ENCODE assay signal across 1 cellular context in the genomic region with DNA sequence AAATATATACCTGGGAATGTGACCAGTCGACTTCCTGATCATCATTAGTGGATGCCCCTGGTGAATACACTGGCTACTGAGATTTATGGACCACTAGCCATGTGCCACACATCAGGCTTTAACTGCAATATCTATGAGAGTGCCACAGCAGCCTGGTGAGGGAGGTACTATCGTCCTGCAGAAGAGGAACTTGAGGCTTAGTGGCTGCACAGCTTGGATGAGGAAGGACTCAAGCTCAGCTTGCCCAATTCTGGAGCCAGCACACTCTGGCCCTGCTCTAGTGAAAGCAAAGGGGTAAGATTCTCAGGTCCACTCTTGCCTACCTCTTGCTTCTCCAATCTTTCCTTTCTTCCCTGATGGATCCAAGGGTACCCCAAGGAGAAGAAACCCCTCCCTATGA.
TF ChIP-seq lines count a peak whose summit lies in the region.

No MANE protein-coding gene starts in this region.

TF ChIP-seq in SK-N-SH, 30 proteins besides CTCF, POLR2A, EP300 and RAD21:
- TF ChIP-seq JUND (IDR thresholded peaks at IDR 0.05) (no peak), POLR2AphosphoS5 (IDR thresholded peaks at IDR 0.05; ENCODE audit: low read depth, low read length) (no peak), RXRA (IDR thresholded peaks at IDR 0.05; ENCODE audit: borderline replicate concordance, low read depth) (no peak), TEAD4 (IDR thresholded peaks at IDR 0.05; ENCODE audit: borderline replicate concordance, insufficient read depth) (no peak), YY1 (IDR thresholded peaks at IDR 0.05; ENCODE audit: low read depth) (no peak), GABPA (IDR thresholded peaks at IDR 0.05; ENCODE audit: low read depth) (no peak), GATA2 (CRISPR knock-in tag; IDR thresholded peaks at IDR 0.05) (no peak), MEF2A (IDR thresholded peaks at IDR 0.05; ENCODE audit: borderline replicate concordance, low read depth) (no peak), USF1 (IDR thresholded peaks at IDR 0.05; ENCODE audit: borderline replicate concordance, low read depth) (no peak), SMC3 (IDR thresholded peaks at IDR 0.05; ENCODE audit: low read depth, low read length) (no peak), NFIC (IDR thresholded peaks at IDR 0.05; ENCODE audit: borderline replicate concordance) (no peak), IRF3 (IDR thresholded peaks at IDR 0.05; ENCODE audit: low read depth, low read length) (no peak), NRF1 (IDR thresholded peaks at IDR 0.05; ENCODE audit: low read depth, low read length) (no peak)
- TF ChIP-seq, protein P1, sequence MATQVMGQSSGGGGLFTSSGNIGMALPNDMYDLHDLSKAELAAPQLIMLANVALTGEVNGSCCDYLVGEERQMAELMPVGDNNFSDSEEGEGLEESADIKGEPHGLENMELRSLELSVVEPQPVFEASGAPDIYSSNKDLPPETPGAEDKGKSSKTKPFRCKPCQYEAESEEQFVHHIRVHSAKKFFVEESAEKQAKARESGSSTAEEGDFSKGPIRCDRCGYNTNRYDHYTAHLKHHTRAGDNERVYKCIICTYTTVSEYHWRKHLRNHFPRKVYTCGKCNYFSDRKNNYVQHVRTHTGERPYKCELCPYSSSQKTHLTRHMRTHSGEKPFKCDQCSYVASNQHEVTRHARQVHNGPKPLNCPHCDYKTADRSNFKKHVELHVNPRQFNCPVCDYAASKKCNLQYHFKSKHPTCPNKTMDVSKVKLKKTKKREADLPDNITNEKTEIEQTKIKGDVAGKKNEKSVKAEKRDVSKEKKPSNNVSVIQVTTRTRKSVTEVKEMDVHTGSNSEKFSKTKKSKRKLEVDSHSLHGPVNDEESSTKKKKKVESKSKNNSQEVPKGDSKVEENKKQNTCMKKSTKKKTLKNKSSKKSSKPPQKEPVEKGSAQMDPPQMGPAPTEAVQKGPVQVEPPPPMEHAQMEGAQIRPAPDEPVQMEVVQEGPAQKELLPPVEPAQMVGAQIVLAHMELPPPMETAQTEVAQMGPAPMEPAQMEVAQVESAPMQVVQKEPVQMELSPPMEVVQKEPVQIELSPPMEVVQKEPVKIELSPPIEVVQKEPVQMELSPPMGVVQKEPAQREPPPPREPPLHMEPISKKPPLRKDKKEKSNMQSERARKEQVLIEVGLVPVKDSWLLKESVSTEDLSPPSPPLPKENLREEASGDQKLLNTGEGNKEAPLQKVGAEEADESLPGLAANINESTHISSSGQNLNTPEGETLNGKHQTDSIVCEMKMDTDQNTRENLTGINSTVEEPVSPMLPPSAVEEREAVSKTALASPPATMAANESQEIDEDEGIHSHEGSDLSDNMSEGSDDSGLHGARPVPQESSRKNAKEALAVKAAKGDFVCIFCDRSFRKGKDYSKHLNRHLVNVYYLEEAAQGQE (IDR thresholded peaks at IDR 0.05; ENCODE audit: low read depth, low read length), result no peak
- TF ChIP-seq, protein P2, sequence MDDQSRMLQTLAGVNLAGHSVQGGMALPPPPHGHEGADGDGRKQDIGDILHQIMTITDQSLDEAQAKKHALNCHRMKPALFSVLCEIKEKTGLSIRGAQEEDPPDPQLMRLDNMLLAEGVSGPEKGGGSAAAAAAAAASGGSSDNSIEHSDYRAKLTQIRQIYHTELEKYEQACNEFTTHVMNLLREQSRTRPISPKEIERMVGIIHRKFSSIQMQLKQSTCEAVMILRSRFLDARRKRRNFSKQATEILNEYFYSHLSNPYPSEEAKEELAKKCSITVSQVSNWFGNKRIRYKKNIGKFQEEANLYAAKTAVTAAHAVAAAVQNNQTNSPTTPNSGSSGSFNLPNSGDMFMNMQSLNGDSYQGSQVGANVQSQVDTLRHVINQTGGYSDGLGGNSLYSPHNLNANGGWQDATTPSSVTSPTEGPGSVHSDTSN (IDR thresholded peaks at IDR 0.05), result no peak
